In genomic region chr2:47796090-47796697, GRCh38 we compare ENCODE assay signal across 22 cellular contexts. TPM values are rescaled to one million over a fixed set of nuclear protein-coding genes. Genes with fewer than 3 reads are reported as not detected.
DNase-seq lines count a peak whose midpoint lies in the region; ATAC-seq, FAIRE-seq and TF ChIP-seq lines count a peak whose summit lies in the region.
"Had no signal": no experiment of that assay in that cellular context is flagged by ENCODE, and none has a peak within 500 bp of the region (broad histone marks: within the 10 kb centered on the region; RNA-seq: fewer than 3 reads in every experiment).

No MANE protein-coding gene starts in this region.

- H3K4me2 ChIP-seq in A549 (no peak overlapping the region), SK-N-SH (no peak overlapping the region)

- H3K9me3 Mint-ChIP-seq in activated CD4-positive, alpha-beta T cell treated with anti-CD3 and anti-CD28 coated beads for 36 hours (ENCODE audit: low read depth) = peaks cover 6% of the 10 kb centered on the region
- H3K9me3 Mint-ChIP-seq in activated CD4-positive, alpha-beta T cell treated with anti-CD3 and anti-CD28 coated beads, Interleukin-2, amount 10 ng/mL, durations not matched to agents 7 days and 5 days = peaks cover 2% of the 10 kb centered on the region
- H3K9me3 Mint-ChIP-seq in WTC11 (no peaks in the 10 kb centered on the region), endothelial cell (ENCODE audit: unreplicated experiment) (no peaks in the 10 kb centered on the region)
- H3K9me3 Mint-ChIP-seq: CD8-positive, alpha-beta memory T cell had no signal

- TF ChIP-seq POLR2A in A549 (IDR thresholded peaks at IDR 0.05; ENCODE audit: low read length) = no peak

- H3F3A ChIP-seq in SK-N-SH (replicated peaks; ENCODE audit: insufficient read depth) = peaks cover 25% of the 10 kb centered on the region

- intact Hi-C loops in activated CD4-positive, alpha-beta T cell treated with anti-CD3 and anti-CD28 coated beads for 36 hours (cut with DNase I, micrococcal nuclease) = no loop called here

- POLR2A ChIA-PET in activated CD4-positive, alpha-beta T cell treated with anti-CD3 and anti-CD28 coated beads for 36 hours (lab: Charles Lee) = no interaction called here
- POLR2A ChIA-PET in activated CD4-positive, alpha-beta T cell treated with anti-CD3 and anti-CD28 coated beads, Interleukin-2, amount 10 ng/mL, durations not matched to agents 7 days and 5 days (lab: Charles Lee) = no interaction called here
- POLR2A ChIA-PET in A549 (lab: Yijun Ruan, JAX) = no interaction called here
- POLR2A ChIA-PET in WTC11 (lab: Charles Lee) = no interaction called here
- POLR2A ChIA-PET in SK-N-SH (lab: Yijun Ruan, JAX) = no interaction called here

- DNase-seq in activated CD4-positive, alpha-beta T cell treated with anti-CD3 and anti-CD28 coated beads for 36 hours = no peak
- DNase-seq in activated CD4-positive, alpha-beta T cell treated with anti-CD3 and anti-CD28 coated beads, Interleukin-2, amount 10 ng/mL, durations not matched to agents 7 days and 5 days = no peak
- DNase-seq in A549 (ENCODE audit: low read depth in 1 of 2, low spot score in 1 of 2) (no peak), WTC11 (ENCODE audit: low spot score) (no peak), endothelial cell (ENCODE audit: low spot score) (no peak), 8988T (no peak), SK-N-SH (no peak)
- DNase-seq: C1 segment of cervical spinal cord; CD8-positive, alpha-beta memory T cell; DMS 273 treated with DMSO at 0.1 percent for 48 hours; DMS79; EL; GDM1; GM23248; H7; HCEC 1CT had no signal

- peak overlapping the region; percentile 51 for H3K27ac Mint-ChIP-seq in activated CD4-positive, alpha-beta T cell treated with anti-CD3 and anti-CD28 coated beads for 36 hours
- no peak overlapping the region for H3K27ac Mint-ChIP-seq in activated CD4-positive, alpha-beta T cell treated with anti-CD3 and anti-CD28 coated beads, Interleukin-2, amount 10 ng/mL, durations not matched to agents 7 days and 5 days
- H3K27ac Mint-ChIP-seq in WTC11 = no peak overlapping the region
- H3K27ac Mint-ChIP-seq in endothelial cell (ENCODE audit: unreplicated experiment) = no peak overlapping the region

- H3K9ac ChIP-seq in SK-N-SH = no peak overlapping the region
- H3K9ac ChIP-seq: GM23248 had no signal

- FAIRE-seq in A549 (lab: Jason Lieb, UNC) = no peak
- FAIRE-seq: D721Med, GM12878, GM19239, H1 had no signal

- CTCF ChIA-PET in activated CD4-positive, alpha-beta T cell treated with anti-CD3 and anti-CD28 coated beads for 36 hours (lab: Charles Lee) = interaction anchor here (0.9 to 1.3 kb wide), 2 partner anchors 9 to 133 kb away, joined by 4 to 5 read pairs; no protein-coding TSS in a partner anchor
- CTCF ChIA-PET in activated CD4-positive, alpha-beta T cell treated with anti-CD3 and anti-CD28 coated beads, Interleukin-2, amount 10 ng/mL, durations not matched to agents 7 days and 5 days (lab: Charles Lee) = interaction anchor here (0.5 to 1.2 kb wide), 4 partner anchors 8 to 557 kb away, joined by 3 to 4 read pairs (median 3); no protein-coding TSS in a partner anchor
- CTCF ChIA-PET in A549 (lab: Yijun Ruan, JAX) (interaction anchor here (0.9 to 1.5 kb wide), 4 partner anchors 9 to 269 kb away, joined by 3 to 5 read pairs (median 4); no protein-coding TSS in a partner anchor), WTC11 (lab: Charles Lee) (no interaction called here), SK-N-SH (lab: Yijun Ruan, JAX) (interaction anchor here (0.8 to 2.5 kb wide), 3 partner anchors 23 to 311 kb away, joined by 3 to 9 read pairs (median 5); no protein-coding TSS in a partner anchor)

- no peaks in the 10 kb centered on the region for H3K27me3 Mint-ChIP-seq in activated CD4-positive, alpha-beta T cell treated with anti-CD3 and anti-CD28 coated beads for 36 hours
- no peaks in the 10 kb centered on the region for H3K27me3 Mint-ChIP-seq in activated CD4-positive, alpha-beta T cell treated with anti-CD3 and anti-CD28 coated beads, Interleukin-2, amount 10 ng/mL, durations not matched to agents 7 days and 5 days
- H3K27me3 Mint-ChIP-seq in WTC11 (ENCODE audit: low read depth) = no peaks in the 10 kb centered on the region
- peaks cover 1% of the 10 kb centered on the region for H3K27me3 Mint-ChIP-seq in endothelial cell (ENCODE audit: unreplicated experiment)
- H3K27me3 Mint-ChIP-seq: CD8-positive, alpha-beta memory T cell had no signal

- H3K4me3 Mint-ChIP-seq in activated CD4-positive, alpha-beta T cell treated with anti-CD3 and anti-CD28 coated beads for 36 hours = no peak overlapping the region
- no peak overlapping the region for H3K4me3 Mint-ChIP-seq in activated CD4-positive, alpha-beta T cell treated with anti-CD3 and anti-CD28 coated beads, Interleukin-2, amount 10 ng/mL, durations not matched to agents 7 days and 5 days
- H3K4me3 Mint-ChIP-seq in WTC11 (no peak overlapping the region), endothelial cell (ENCODE audit: unreplicated experiment) (peak overlapping the region; percentile 69)

- no peaks in the 10 kb centered on the region for H3K4me1 ChIP-seq in A549
- H3K4me1 ChIP-seq in SK-N-SH (ENCODE audit: control insufficient read depth in 1 of 2, insufficient read depth in 2 of 2, low read depth in 1 of 2, low read length in 1 of 2) = no peaks in the 10 kb centered on the region

- no peaks in the 10 kb centered on the region for H3K4me1 Mint-ChIP-seq in activated CD4-positive, alpha-beta T cell treated with anti-CD3 and anti-CD28 coated beads for 36 hours
- no peaks in the 10 kb centered on the region for H3K4me1 Mint-ChIP-seq in activated CD4-positive, alpha-beta T cell treated with anti-CD3 and anti-CD28 coated beads, Interleukin-2, amount 10 ng/mL, durations not matched to agents 7 days and 5 days
- H3K4me1 Mint-ChIP-seq in WTC11 (no peaks in the 10 kb centered on the region), endothelial cell (ENCODE audit: unreplicated experiment) (peaks cover 21% of the 10 kb centered on the region)

- peaks cover 76% of the 10 kb centered on the region for H3K36me3 Mint-ChIP-seq in activated CD4-positive, alpha-beta T cell treated with anti-CD3 and anti-CD28 coated beads for 36 hours (ENCODE audit: low read depth)
- H3K36me3 Mint-ChIP-seq in activated CD4-positive, alpha-beta T cell treated with anti-CD3 and anti-CD28 coated beads, Interleukin-2, amount 10 ng/mL, durations not matched to agents 7 days and 5 days (ENCODE audit: low read depth) = peaks cover 69% of the 10 kb centered on the region
- H3K36me3 Mint-ChIP-seq in WTC11 (peaks cover 72% of the 10 kb centered on the region), endothelial cell (ENCODE audit: low read depth, unreplicated experiment) (peaks cover 60% of the 10 kb centered on the region)

- H3K36me3 ChIP-seq in SK-N-SH (replicated peaks in 1 of 2; ENCODE audit: control insufficient read depth in 1 of 2, insufficient read depth in 2 of 2, low read length in 1 of 2) = peaks cover 55 to 86% of the 10 kb centered on the region in 2 experiments

- no peak for TF ChIP-seq RAD21 in A549 (conservative IDR thresholded peaks at IDR 0.05 in 1 of 2, IDR thresholded peaks at IDR 0.05 in 1 of 2)
- TF ChIP-seq RAD21 in SK-N-SH (IDR thresholded peaks at IDR 0.05; ENCODE audit: low read length) = no peak

- H3K79me2 ChIP-seq in SK-N-SH (ENCODE audit: insufficient read depth) = peaks cover 95% of the 10 kb centered on the region

- H3K4me3 ChIP-seq in A549 (no peak overlapping the region), SK-N-SH (ENCODE audit: low read depth in 2 of 2, low read length in 1 of 2) (no peak overlapping the region)
- H3K4me3 ChIP-seq: GM12878, GM23248 had no signal

- whole genome bisulfite sequencing in A549 (ENCODE audit: missing lambda C conversion rate) = 95% methylated on average over 2 of the region's 2 CpGs
- 77% methylated on average over 2 of the region's 2 CpGs for WGBS in SK-N-SH (ENCODE audit: low lambda C conversion rate)

- H3K27me3 ChIP-seq in SK-N-SH (ENCODE audit: insufficient read depth) = no peaks in the 10 kb centered on the region

- no peak for ATAC-seq in activated CD4-positive, alpha-beta T cell treated with anti-CD3 and anti-CD28 coated beads for 36 hours
- ATAC-seq in A549 = no peak
- ATAC-seq in WTC11 = no peak
- no peak for ATAC-seq in HG02884 (IDR thresholded peaks at IDR 0.05; ENCODE audit: unreplicated experiment)
- ATAC-seq: GM12878 had no signal

- H3K9me3 ChIP-seq in A549 = no peaks in the 10 kb centered on the region
- H3K9me3 ChIP-seq in SK-N-SH = no peaks in the 10 kb centered on the region

- no peaks in the 10 kb centered on the region for H3K9me2 ChIP-seq in SK-N-SH

- TF ChIP-seq EP300 in A549 (IDR thresholded peaks at IDR 0.05) = no peak
- no peak for TF ChIP-seq EP300 in SK-N-SH (IDR thresholded peaks at IDR 0.05; ENCODE audit: borderline replicate concordance in 1 of 2, low read depth in 1 of 2, low read length in 1 of 2)

- peaks cover 67% of the 10 kb centered on the region for H4K20me1 ChIP-seq in SK-N-SH (ENCODE audit: insufficient read depth)

- no peak overlapping the region for H2AFZ ChIP-seq in SK-N-SH (ENCODE audit: low read depth)
- H2AFZ ChIP-seq: GM23248 had no signal

- H3K27ac ChIP-seq in A549 = no peak overlapping the region
- H3K27ac ChIP-seq in SK-N-SH (ENCODE audit: low read depth in 2 of 2, low read length in 1 of 2) = no peak overlapping the region
- H3K27ac ChIP-seq: 22Rv1, GM23248 had no signal

- TF ChIP-seq CTCF in A549 (IDR thresholded peaks at IDR 0.05) = no peak
- TF ChIP-seq CTCF in WTC11 (IDR thresholded peaks at IDR 0.05) = no peak
- TF ChIP-seq CTCF in endothelial cell (IDR thresholded peaks at IDR 0.05; ENCODE audit: unreplicated experiment) = no peak
- no peak for TF ChIP-seq CTCF in SK-N-SH (IDR thresholded peaks at IDR 0.05)

TF ChIP-seq in A549, 52 proteins besides CTCF, POLR2A, EP300 and RAD21 (continues in another document):
- TF ChIP-seq SMC3 (IDR thresholded peaks at IDR 0.05) = no peak

TF ChIP-seq in WTC11, 78 proteins besides CTCF, POLR2A, EP300 and RAD21 (continues in another document):
- TF ChIP-seq GABPB1 (CRISPR knock-in tag; IDR thresholded peaks at IDR 0.05) (no peak), CREM (CRISPR knock-in tag; IDR thresholded peaks at IDR 0.05) (no peak)

TF ChIP-seq in SK-N-SH, 30 proteins besides CTCF, POLR2A, EP300 and RAD21 (continues in another document):
- TF ChIP-seq RXRA (IDR thresholded peaks at IDR 0.05; ENCODE audit: borderline replicate concordance, low read depth) = no peak

RNA-seq across cellular contexts. Expression of gene MSH6, which starts 13.2 kb away (rescaled TPM):
- total RNA-seq in activated CD4-positive, alpha-beta T cell treated with anti-CD3 and anti-CD28 coated beads for 36 hours = 100 to 1,000 TPM; 119 to 166 TPM
- 10 to 100 TPM; 87.7 to 92.9 TPM for total RNA-seq in activated CD4-positive, alpha-beta T cell treated with anti-CD3 and anti-CD28 coated beads, Interleukin-2, amount 10 ng/mL, durations not matched to agents 7 days and 5 days
- polyA plus RNA-seq in A549 (2011; rRNA removed) = 85.5 and 108 TPM in 2 replicates
- polyA plus RNA-seq in A549 (2012; cell fraction: cytosol; rRNA removed) = 18.8 and 21.6 TPM in 2 replicates
- polyA plus RNA-seq in A549 (2012; cell fraction: nucleus; rRNA removed) = 51.0 and 60.9 TPM in 2 replicates
- polyA plus RNA-seq in A549 (2017; fragmentation: RNase III; extraction: RNeasy Plus Mini Kit Qiagen cat#74134 plus additional on column Dnase treatment) = 80.5 to 89.8 TPM (median 82.7 TPM) in 3 replicates
- 42.1 and 49.4 TPM in 2 replicates for polyA minus RNA-seq in A549 (2011; rRNA and poly(A)+ RNA removed)
- total RNA-seq in WTC11 (2021) = 235 to 275 TPM (median 247 TPM) in 3 replicates
- total RNA-seq in endothelial cell (ENCODE audit: unreplicated experiment) = 82.0 TPM
- 16.4 and 16.6 TPM in 2 replicates for polyA plus RNA-seq in SK-N-SH (2012; rRNA removed)
- 25.0 and 34.0 TPM in 2 replicates for polyA plus RNA-seq in SK-N-SH (2012; cell fraction: cytosol; rRNA removed)
- polyA plus RNA-seq in SK-N-SH (2012; cell fraction: nucleus; rRNA removed) = 11.8 and 19.6 TPM in 2 replicates
